9 cellular contexts compared by ENCODE assay signal in the genomic region with DNA sequence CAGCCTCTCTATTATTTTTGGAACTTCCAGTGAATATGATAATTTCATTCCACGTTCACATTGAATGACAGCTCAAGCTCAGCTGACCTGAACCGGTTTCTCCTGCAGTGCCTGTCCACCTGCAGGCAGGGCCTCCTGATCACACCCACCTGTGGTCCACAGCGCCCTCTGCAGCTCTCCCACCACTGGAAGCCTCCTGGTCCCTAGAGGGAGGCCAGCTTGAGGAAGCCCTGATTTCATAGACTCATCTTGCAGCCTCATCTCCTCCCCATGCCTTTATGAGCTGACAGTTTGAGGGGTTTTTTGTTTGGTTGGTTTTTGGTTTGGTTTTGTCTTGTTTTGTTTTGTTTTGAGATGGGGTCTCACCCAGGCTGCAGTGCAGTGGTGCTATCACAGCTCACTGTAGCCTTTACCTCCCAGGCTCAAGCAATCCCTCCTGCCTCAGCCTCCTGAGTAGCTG. TPM values are rescaled to one million over a fixed set of nuclear protein-coding genes. Genes with fewer than 3 reads are reported as not detected.
A peak's percentile ranks its signal among the peaks of the same experiment; 100 is the strongest.
DNase-seq lines count a peak whose midpoint lies in the region; ATAC-seq and TF ChIP-seq lines count a peak whose summit lies in the region.
"Had no signal": no experiment of that assay in that cellular context is flagged by ENCODE, and none has a peak within 500 bp of the region (broad histone marks: within the 10 kb centered on the region; RNA-seq: fewer than 3 reads in every experiment).

No MANE protein-coding gene starts in this region.

- H2AFZ ChIP-seq in OCI-LY3 (ENCODE audit: low read depth, low read length): no peak overlapping the region

- no peaks in the 10 kb centered on the region for H3K36me3 ChIP-seq in Caco-2 (ENCODE audit: control insufficient read depth, insufficient read depth, low read length)
- H3K36me3 ChIP-seq in OCI-LY3 (replicated peaks; ENCODE audit: low read depth, low read length): no peaks in the 10 kb centered on the region
- H3K36me3 ChIP-seq in adipocyte (ENCODE audit: control insufficient read depth, insufficient read depth, low read length, severe bottlenecking): no peaks in the 10 kb centered on the region
- no peaks in the 10 kb centered on the region for H3K36me3 ChIP-seq in suprapubic skin

- WGBS in suprapubic skin: 26% methylated on average over 3 of the region's 3 CpGs

- no peaks in the 10 kb centered on the region for H3K27me3 Mint-ChIP-seq in Caco-2 (ENCODE audit: insufficient read depth, unreplicated experiment)
- H3K27me3 Mint-ChIP-seq: natural killer cell treated with Interleukin-12 subunit alpha and Interleukin-12 subunit beta and Interleukin-15 and Interleukin-18, amount 100 ng/mL, for 72 hours had no signal

- peak; percentile 94 to 96 for DNase-seq in Caco-2
- DNase-seq in HEK293T (ENCODE audit: extremely low spot score): peak; percentile 52
- peak; percentile 25 for DNase-seq in adipocyte (ENCODE audit: low read depth)
- DNase-seq in islet precursor cell: peak; percentile 95
- peak in 1 of 2 donors; percentile 82 for DNase-seq in suprapubic skin (ENCODE audit: low spot score in 2 of 2)
- DNase-seq in NCI-H1694 treated with DMSO at 0.1 percent for 48 hours (lab: John Stamatoyannopoulos, UW): no peak

- H3K9ac ChIP-seq in OCI-LY3 (ENCODE audit: low read length) (no peak overlapping the region), adipocyte (ENCODE audit: low read length) (peak overlapping the region; percentile 63)

- no peak for ATAC-seq in HG02884 (IDR thresholded peaks at IDR 0.05; ENCODE audit: unreplicated experiment)

- POLR2A ChIA-PET in Caco-2 (lab: Charles Lee) (interaction anchor here (0.6 to 1.3 kb wide), 12 partner anchors 10 to 53 kb away, joined by 3 to 12 read pairs (median 4); a partner anchor contains a TSS), HEK293T (lab: Yijun Ruan, JAX) (interaction anchor here (0.8 to 15.6 kb wide), 8 partner anchors 9 to 102 kb away, joined by 3 to 1783 read pairs (median 4); a partner anchor contains a TSS)

- TF ChIP-seq CTCF in Caco-2 (IDR thresholded peaks at IDR 0.05; ENCODE audit: insufficient read depth in 1 of 2, low read depth in 1 of 2, low read length in 1 of 2, severe bottlenecking in 1 of 2, unreplicated experiment in 1 of 2): peak; percentile 86 to 97
- TF ChIP-seq CTCF in OCI-LY3 (IDR thresholded peaks at IDR 0.05; ENCODE audit: low read depth, low read length): peak; percentile 90
- TF ChIP-seq CTCF in suprapubic skin (IDR thresholded peaks at IDR 0.05): peak; percentile 32 to 56

- H4K20me1 ChIP-seq in OCI-LY3 (ENCODE audit: insufficient read depth, low read length): no peaks in the 10 kb centered on the region

- no peaks in the 10 kb centered on the region for H3K27me3 ChIP-seq in Caco-2 (replicated peaks; ENCODE audit: control insufficient read depth, insufficient read depth, low read length)
- no peaks in the 10 kb centered on the region for H3K27me3 ChIP-seq in OCI-LY3 (ENCODE audit: low read depth, low read length)
- H3K27me3 ChIP-seq in adipocyte (replicated peaks; ENCODE audit: control insufficient read depth, insufficient read depth, low read length): no peaks in the 10 kb centered on the region
- H3K27me3 ChIP-seq in suprapubic skin: no peaks in the 10 kb centered on the region

- no peaks in the 10 kb centered on the region for H3K9me3 ChIP-seq in Caco-2
- H3K9me3 ChIP-seq in OCI-LY3 (ENCODE audit: insufficient read depth, low read length): no peaks in the 10 kb centered on the region
- H3K9me3 ChIP-seq in adipocyte (ENCODE audit: control insufficient read depth, low read length): no peaks in the 10 kb centered on the region
- no peaks in the 10 kb centered on the region for H3K9me3 ChIP-seq in suprapubic skin

- H3K27ac ChIP-seq in OCI-LY3 (ENCODE audit: low read length) (no peak overlapping the region), suprapubic skin (no peak overlapping the region)

- no TSS peak for BruUV-seq in Caco-2 (replicated peaks; lab: Mats Ljungman, UMichigan)

- no peak overlapping the region for H3K4me2 ChIP-seq in OCI-LY3 (ENCODE audit: low read length)

- H3K79me2 ChIP-seq in OCI-LY3 (ENCODE audit: low read length): peaks cover 5% of the 10 kb centered on the region; the same call in 1 of the 2 replicates

- no peak overlapping the region for H3K4me3 Mint-ChIP-seq in Caco-2 (ENCODE audit: unreplicated experiment)
- H3K4me3 Mint-ChIP-seq: natural killer cell treated with Interleukin-12 subunit alpha and Interleukin-12 subunit beta and Interleukin-15 and Interleukin-18, amount 100 ng/mL, for 72 hours had no signal

- intact Hi-C loops in Caco-2 (cut with micrococcal nuclease; ENCODE audit: unreplicated experiment): loop anchor here (1.0 kb wide), 3 partner anchors 27 to 103 kb away; no protein-coding TSS in a partner anchor

- no peak overlapping the region for H3K4me3 ChIP-seq in Caco-2 (ENCODE audit: low read depth, low read length)
- H3K4me3 ChIP-seq in OCI-LY3 (ENCODE audit: low read length): no peak overlapping the region
- no peak overlapping the region for H3K4me3 ChIP-seq in adipocyte (ENCODE audit: low read length)
- no peak overlapping the region for H3K4me3 ChIP-seq in suprapubic skin

- H3K4me1 ChIP-seq in Caco-2 (peaks cover 30% of the 10 kb centered on the region), OCI-LY3 (ENCODE audit: low read length) (peaks cover 22% of the 10 kb centered on the region), adipocyte (ENCODE audit: control insufficient read depth, insufficient read depth, low read length) (peaks cover 40% of the 10 kb centered on the region), suprapubic skin (peaks cover 41% of the 10 kb centered on the region)

- peaks cover 13% of the 10 kb centered on the region for H3K36me3 Mint-ChIP-seq in Caco-2 (ENCODE audit: insufficient read depth, unreplicated experiment)
- H3K36me3 Mint-ChIP-seq: natural killer cell treated with Interleukin-12 subunit alpha and Interleukin-12 subunit beta and Interleukin-15 and Interleukin-18, amount 100 ng/mL, for 72 hours had no signal

- H3K4me1 Mint-ChIP-seq in Caco-2 (ENCODE audit: low read depth, unreplicated experiment): peaks cover 7% of the 10 kb centered on the region

- CTCF ChIA-PET in Caco-2 (lab: Charles Lee): interaction anchor here (0.5 to 2.2 kb wide), 22 partner anchors 9 to 194 kb away, joined by 3 to 27 read pairs (median 5); a partner anchor contains a TSS
- CTCF ChIA-PET in HEK293T (lab: Yijun Ruan, JAX): interaction anchor here (0.6 to 4.8 kb wide), 16 partner anchors 11 to 102 kb away, joined by 3 to 40 read pairs (median 4); no protein-coding TSS in a partner anchor

- TF ChIP-seq EP300 in suprapubic skin (IDR thresholded peaks at IDR 0.05): no peak

- H3K27ac Mint-ChIP-seq in Caco-2 (ENCODE audit: unreplicated experiment): no peak overlapping the region
- H3K27ac Mint-ChIP-seq: natural killer cell treated with Interleukin-12 subunit alpha and Interleukin-12 subunit beta and Interleukin-15 and Interleukin-18, amount 100 ng/mL, for 72 hours had no signal

- no peaks in the 10 kb centered on the region for H3K9me3 Mint-ChIP-seq in Caco-2 (ENCODE audit: unreplicated experiment)
- H3K9me3 Mint-ChIP-seq: natural killer cell treated with Interleukin-12 subunit alpha and Interleukin-12 subunit beta and Interleukin-15 and Interleukin-18, amount 100 ng/mL, for 72 hours had no signal

- TF ChIP-seq POLR2A in suprapubic skin (IDR thresholded peaks at IDR 0.05): no peak

TF ChIP-seq in HEK293T, 16 proteins besides CTCF, POLR2A, EP300 and RAD21:
- TF ChIP-seq ARNT (IDR thresholded peaks at IDR 0.05): no peak
- TF ChIP-seq, protein P1, sequence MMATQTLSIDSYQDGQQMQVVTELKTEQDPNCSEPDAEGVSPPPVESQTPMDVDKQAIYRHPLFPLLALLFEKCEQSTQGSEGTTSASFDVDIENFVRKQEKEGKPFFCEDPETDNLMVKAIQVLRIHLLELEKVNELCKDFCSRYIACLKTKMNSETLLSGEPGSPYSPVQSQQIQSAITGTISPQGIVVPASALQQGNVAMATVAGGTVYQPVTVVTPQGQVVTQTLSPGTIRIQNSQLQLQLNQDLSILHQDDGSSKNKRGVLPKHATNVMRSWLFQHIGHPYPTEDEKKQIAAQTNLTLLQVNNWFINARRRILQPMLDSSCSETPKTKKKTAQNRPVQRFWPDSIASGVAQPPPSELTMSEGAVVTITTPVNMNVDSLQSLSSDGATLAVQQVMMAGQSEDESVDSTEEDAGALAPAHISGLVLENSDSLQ (IDR thresholded peaks at IDR 0.05): peak; percentile 76

RNA-seq across cellular contexts. Expression of a gene that starts 29.9 kb away (rescaled TPM):
- total RNA-seq in Caco-2 (2022) (4,797 and 4,914 TPM in 2 replicates), suprapubic skin (over 10,000 TPM; 10,207 to 42,728 (median 11,538) TPM)

RNA-seq across cellular contexts. Expression of a gene that starts 46.3 kb away (rescaled TPM):
- 235 and 254 TPM in 2 replicates for total RNA-seq in Caco-2 (2022)
- total RNA-seq in suprapubic skin: 1,000 to 10,000 TPM in 1 of 4 donors, 100 to 1,000 TPM in 3; 336 to 2,041 (median 481) TPM

RNA-seq across cellular contexts. Expression of a gene that starts 56.0 kb away (rescaled TPM):
- total RNA-seq in Caco-2 (2022): 123 and 124 TPM in 2 replicates
- 10 to 100 TPM; 63.2 to 83.6 (median 78.4) TPM for total RNA-seq in suprapubic skin
